17 cellular contexts compared by ENCODE assay signal in genomic region chr17:81439926-81440450, GRCh38. TPM values are rescaled to one million over a fixed set of nuclear protein-coding genes. Genes with fewer than 3 reads are reported as not detected.
DNase-seq lines count a peak whose midpoint lies in the region; ATAC-seq, FAIRE-seq and TF ChIP-seq lines count a peak whose summit lies in the region.
"Had no signal": no experiment of that assay in that cellular context is flagged by ENCODE, and none has a peak within 500 bp of the region (broad histone marks: within the 10 kb centered on the region; RNA-seq: fewer than 3 reads in every experiment).

No MANE protein-coding gene starts in this region.

- in situ Hi-C loops in HepG2 (cut with HindIII; ENCODE audit: extremely low pct_ligation_motif_present, low pct_unique_long_range_greater_than_20kb), result no loop called here

- H3K79me2 ChIP-seq in HepG2 (ENCODE audit: insufficient read depth, low read length), result no peaks in the 10 kb centered on the region

- H3K4me1 ChIP-seq in HepG2 (ENCODE audit: insufficient read depth, low read length), result no peaks in the 10 kb centered on the region
- no peaks in the 10 kb centered on the region for H3K4me1 ChIP-seq in right lobe of liver
- peaks cover 31% of the 10 kb centered on the region for H3K4me1 ChIP-seq in NT2/D1 (ENCODE audit: insufficient read depth, insufficient read length)

- H3K36me3 ChIP-seq in HepG2 (replicated peaks in 1 of 2; ENCODE audit: control insufficient read depth in 1 of 2, insufficient read depth in 2 of 2, low read length in 2 of 2), result no peaks in the 10 kb centered on the region
- no peaks in the 10 kb centered on the region for H3K36me3 ChIP-seq in right lobe of liver
- H3K36me3 ChIP-seq in NT2/D1 (ENCODE audit: insufficient read depth, insufficient read length, low read length), result peaks cover 2% of the 10 kb centered on the region
- peaks cover 3% of the 10 kb centered on the region; the same call in 1 of the 2 replicates for H3K36me3 ChIP-seq in WERI-Rb-1

- TF ChIP-seq EP300 in HepG2 (IDR thresholded peaks at IDR 0.05; ENCODE audit: low read depth in 2 of 2, low read length in 2 of 2), result no peak
- TF ChIP-seq EP300 in HepG2 (CRISPR knock-in tag; IDR thresholded peaks at IDR 0.05; ENCODE audit: borderline replicate concordance), result no peak

- CTCF ChIA-PET in HepG2 (lab: Yijun Ruan, JAX; ENCODE audit: low intra/inter-chr PET ratio, low total read pairs), result interaction anchor here (1.7 kb wide), 1 partner anchor 44 kb away, joined by 8 read pairs; no protein-coding TSS in a partner anchor
- CTCF ChIA-PET in activated naive CD4-positive, alpha-beta T cell treated with anti-CD3 and anti-CD28 coated beads for 36 hours (lab: Charles Lee), result no interaction called here

- H3K27ac ChIP-seq in HepG2 (ENCODE audit: extremely low read length, insufficient read depth, low read length) (no peak overlapping the region), right lobe of liver (no peak overlapping the region), WERI-Rb-1 (0 out of 2 replicates have a peak overlapping the region, but pooled peaks have one; percentile 2)
- H3K27ac ChIP-seq: 22Rv1 had no signal

- no TSS peak for BruUV-seq in HepG2 (replicated peaks; lab: Mats Ljungman, UMichigan)

- H3K4me3 Mint-ChIP-seq in activated naive CD4-positive, alpha-beta T cell treated with anti-CD3 and anti-CD28 coated beads for 36 hours, result no peak overlapping the region
- H3K4me3 Mint-ChIP-seq: CD8-positive, alpha-beta T cell had no signal

- H3K9ac ChIP-seq in HepG2 (ENCODE audit: insufficient read depth, low read depth, low read length) (no peak overlapping the region), NT2/D1 (ENCODE audit: insufficient read length, low read depth) (peak overlapping the region; percentile 17)

- POLR2A ChIA-PET in HepG2 (lab: Yijun Ruan, JAX), result interaction anchor here (0.6 to 1.2 kb wide), 2 partner anchors 42 to 124 kb away, joined by 3 read pairs; no protein-coding TSS in a partner anchor

- ATAC-seq in HepG2 (no peak), right lobe of liver (no peak), HG02798 (IDR thresholded peaks at IDR 0.05; ENCODE audit: poor library complexity, unreplicated experiment) (no peak), HG03025 (IDR thresholded peaks at IDR 0.05; ENCODE audit: low FRiP score, unreplicated experiment) (no peak), HG02840 (IDR thresholded peaks at IDR 0.05; ENCODE audit: low FRiP score, unreplicated experiment) (no peak)
- ATAC-seq: CD8-positive, alpha-beta T cell had no signal

- H4K20me1 ChIP-seq in HepG2 (ENCODE audit: insufficient read depth, low read length), result no peaks in the 10 kb centered on the region

- H3K4me3 ChIP-seq in HepG2 (replicated peaks in 1 of 3; ENCODE audit: insufficient read depth in 1 of 3, low read depth in 2 of 3, low read length in 3 of 3), result no peak overlapping the region
- H3K4me3 ChIP-seq in right lobe of liver, result no peak overlapping the region
- H3K4me3 ChIP-seq in NT2/D1 (ENCODE audit: insufficient read length, low read depth), result no peak overlapping the region
- H3K4me3 ChIP-seq in WERI-Rb-1 (ENCODE audit: low read depth, low read length), result no peak overlapping the region
- H3K4me3 ChIP-seq: A549, GM12878 had no signal

- no peak overlapping the region for H2AFZ ChIP-seq in HepG2 (ENCODE audit: low read length)

- WGBS in HepG2 (ENCODE audit: low lambda C conversion rate), result 67% methylated on average over 16 of the region's 16 CpGs
- 83% methylated on average over 4 of the region's 16 CpGs for WGBS in right lobe of liver (ENCODE audit: insufficient coverage, low coverage, low lambda C conversion rate, missing lambda C conversion rate)

- H3K9me3 ChIP-seq in HepG2 (ENCODE audit: low read length) (no peaks in the 10 kb centered on the region), right lobe of liver (no peaks in the 10 kb centered on the region), NT2/D1 (ENCODE audit: insufficient read depth, low read length) (no peaks in the 10 kb centered on the region), WERI-Rb-1 (ENCODE audit: severe bottlenecking) (no peaks in the 10 kb centered on the region)
- H3K9me3 ChIP-seq: A549 had no signal

- peaks cover 4% of the 10 kb centered on the region for H3K4me1 Mint-ChIP-seq in activated naive CD4-positive, alpha-beta T cell treated with anti-CD3 and anti-CD28 coated beads for 36 hours (ENCODE audit: low read depth)
- H3K4me1 Mint-ChIP-seq: IgD-negative memory B cell had no signal

- H3K27ac Mint-ChIP-seq in activated naive CD4-positive, alpha-beta T cell treated with anti-CD3 and anti-CD28 coated beads for 36 hours, result no peak overlapping the region
- H3K27ac Mint-ChIP-seq: CD8-positive, alpha-beta T cell; IgD-negative memory B cell had no signal

- TF ChIP-seq CTCF in HepG2 (CRISPR knock-in tag; IDR thresholded peaks at IDR 0.05) (no peak), right lobe of liver (IDR thresholded peaks at IDR 0.05) (no peak), WERI-Rb-1 (IDR thresholded peaks at IDR 0.05; ENCODE audit: low read depth, low read length) (no peak)

- peaks cover 5% of the 10 kb centered on the region for H3K27me3 Mint-ChIP-seq in activated naive CD4-positive, alpha-beta T cell treated with anti-CD3 and anti-CD28 coated beads for 36 hours (ENCODE audit: low read depth)

- no peak for TF ChIP-seq RAD21 in HepG2 (CRISPR knock-in tag; IDR thresholded peaks at IDR 0.05)

- H3K4me2 ChIP-seq in HepG2 (ENCODE audit: low read depth, low read length), result no peak overlapping the region
- H3K4me2 ChIP-seq: A549 had no signal

- H3K27me3 ChIP-seq in HepG2 (ENCODE audit: control insufficient read depth in 1 of 2, insufficient read depth in 2 of 2, low read length in 2 of 2), result no peaks in the 10 kb centered on the region
- H3K27me3 ChIP-seq in right lobe of liver, result no peaks in the 10 kb centered on the region
- H3K27me3 ChIP-seq in NT2/D1 (ENCODE audit: insufficient read depth, insufficient read length), result no peaks in the 10 kb centered on the region
- no peaks in the 10 kb centered on the region for H3K27me3 ChIP-seq in WERI-Rb-1 (ENCODE audit: insufficient read depth, low read depth, severe bottlenecking)

- no peaks in the 10 kb centered on the region for H3K36me3 Mint-ChIP-seq in activated naive CD4-positive, alpha-beta T cell treated with anti-CD3 and anti-CD28 coated beads for 36 hours (ENCODE audit: low read depth)
- H3K36me3 Mint-ChIP-seq: CD8-positive, alpha-beta T cell; IgD-negative memory B cell had no signal

- no peak for FAIRE-seq in HepG2 (lab: Jason Lieb, UNC)
- FAIRE-seq: A549, GM12878, HTR-8/SVneo had no signal

- H3K9me3 Mint-ChIP-seq in activated naive CD4-positive, alpha-beta T cell treated with anti-CD3 and anti-CD28 coated beads for 36 hours, result no peaks in the 10 kb centered on the region
- H3K9me3 Mint-ChIP-seq: CD8-positive, alpha-beta T cell; IgD-negative memory B cell had no signal

- TF ChIP-seq POLR2A in HepG2 (IDR thresholded peaks at IDR 0.05; ENCODE audit: insufficient read depth in 1 of 2, low read depth in 2 of 2, low read length in 2 of 2) (no peak), right lobe of liver (IDR thresholded peaks at IDR 0.05) (no peak)

- intact Hi-C loops in HepG2 (cut with micrococcal nuclease; ENCODE audit: unreplicated experiment) (loop anchor here (2.0 kb wide), 1 partner anchor 41 kb away; no protein-coding TSS in a partner anchor), right lobe of liver (cut with DNase I) (no loop called here)
- intact Hi-C loops in activated naive CD4-positive, alpha-beta T cell treated with anti-CD3 and anti-CD28 coated beads for 36 hours (cut with micrococcal nuclease), result no loop called here

- DNase-seq in HepG2 (ENCODE audit: low spot score) (no peak), right lobe of liver (no peak), NT2/D1 (ENCODE audit: low read depth, low spot score) (no peak), WERI-Rb-1 (no peak)
- DNase-seq in activated naive CD4-positive, alpha-beta T cell treated with anti-CD3 and anti-CD28 coated beads for 36 hours, result no peak
- DNase-seq: CD8-positive, alpha-beta T cell; DMS 273 treated with DMSO at 0.1 percent for 48 hours; EL; GOT3 had no signal

RNA-seq across cellular contexts. Expression of gene BAHCC1, which starts 44.7 kb away (rescaled TPM):
- total RNA-seq in HepG2 (2016; rRNA removed; fragmentation: Illumina TruSeq; extraction: Trizol), result 0.94 and 1.7 TPM in 2 replicates
- 1.4 and 1.8 TPM in 2 replicates for total RNA-seq in HepG2 (2016; cell fraction: cytosol; rRNA removed; fragmentation: Illumina TruSeq; extraction: Trizol; ENCODE audit: low read depth)
- total RNA-seq in HepG2 (2016; cell fraction: insoluble cytoplasmic fraction; rRNA removed; fragmentation: Illumina TruSeq; extraction: Trizol), result 1.2 and 1.8 TPM in 2 replicates
- 1.2 and 1.9 TPM in 2 replicates for total RNA-seq in HepG2 (2016; cell fraction: membrane; rRNA removed; fragmentation: Illumina TruSeq; extraction: Trizol)
- total RNA-seq in HepG2 (2016; cell fraction: nucleus; rRNA removed; fragmentation: Illumina TruSeq; extraction: Trizol), result 2.8 and 3.9 TPM in 2 replicates
- polyA plus RNA-seq in HepG2 (2011; rRNA removed), result 1.4 TPM in 2 replicates
- 0.42 and 0.64 TPM in 2 replicates for polyA plus RNA-seq in HepG2 (2011; cell fraction: cytosol; rRNA removed)
- polyA plus RNA-seq in HepG2 (2011; cell fraction: nucleus; rRNA removed), result 15.9 and 22.2 TPM in 2 replicates
- 1.8 and 2.5 TPM in 2 replicates for polyA plus RNA-seq in HepG2 (2012)
- 1.1 and 1.4 TPM in 2 replicates for polyA plus RNA-seq in HepG2 (2016; cell fraction: cytosol; fragmentation: Illumina TruSeq; extraction: Trizol; ENCODE audit: low read depth)
- 1.3 and 1.9 TPM in 2 replicates for polyA plus RNA-seq in HepG2 (2016; cell fraction: insoluble cytoplasmic fraction; fragmentation: Illumina TruSeq; extraction: Trizol; ENCODE audit: low read depth)
- 1.9 and 2.3 TPM in 2 replicates for polyA plus RNA-seq in HepG2 (2016; cell fraction: membrane; fragmentation: Illumina TruSeq; extraction: Trizol; ENCODE audit: low read depth)
- 9.5 and 11.0 TPM in 2 replicates for polyA plus RNA-seq in HepG2 (2016; cell fraction: nucleus; fragmentation: Illumina TruSeq; extraction: Trizol; ENCODE audit: insufficient read depth, low read depth)
- 1.7 and 5.4 TPM in 2 replicates for polyA minus RNA-seq in HepG2 (2011; rRNA and poly(A)+ RNA removed; ENCODE audit: low replicate concordance)
- 1.1 and 1.9 TPM in 2 replicates for polyA minus RNA-seq in HepG2 (2011; cell fraction: cytosol; rRNA and poly(A)+ RNA removed)
- polyA minus RNA-seq in HepG2 (2011; cell fraction: nucleus; rRNA and poly(A)+ RNA removed), result 5.5 and 5.9 TPM in 2 replicates
- 1 to 10 TPM; 2.5 to 6.4 (median 4.9) TPM for total RNA-seq in right lobe of liver
- under 1 TPM in 1 of 2 experiments, not detected in 1; 0.02 TPM for total RNA-seq in activated naive CD4-positive, alpha-beta T cell treated with anti-CD3 and anti-CD28 coated beads for 36 hours
- polyA plus RNA-seq: IgD-negative memory B cell had no signal
